In genomic region chr3:32484437-32484836, GRCh38 we compare ENCODE assay signal across 14 cellular contexts. TPM values are rescaled to one million over a fixed set of nuclear protein-coding genes. Genes with fewer than 3 reads are reported as not detected.
DNase-seq lines count a peak whose midpoint lies in the region; FAIRE-seq and TF ChIP-seq lines count a peak whose summit lies in the region.
"Had no signal": no experiment of that assay in that cellular context is flagged by ENCODE, and none has a peak within 500 bp of the region (broad histone marks: within the 10 kb centered on the region; RNA-seq: fewer than 3 reads in every experiment).

No MANE protein-coding gene starts in this region.

- no peaks in the 10 kb centered on the region for H3K9me3 Mint-ChIP-seq in activated naive CD8-positive, alpha-beta T cell treated with anti-CD3 and anti-CD28 coated beads for 36 hours

- no peak overlapping the region for H3K4me3 ChIP-seq in tibial artery
- no peak overlapping the region for H3K4me3 ChIP-seq in dorsolateral prefrontal cortex
- H3K4me3 ChIP-seq: SJCRH30 had no signal

- H3K27me3 ChIP-seq in tibial artery: no peaks in the 10 kb centered on the region
- no peaks in the 10 kb centered on the region for H3K27me3 ChIP-seq in dorsolateral prefrontal cortex
- H3K27me3 ChIP-seq: SJCRH30 had no signal

- peak overlapping the region; percentile 47 for H3K27ac Mint-ChIP-seq in activated naive CD8-positive, alpha-beta T cell treated with anti-CD3 and anti-CD28 coated beads for 36 hours

- no peaks in the 10 kb centered on the region for H3K9me3 ChIP-seq in tibial artery
- H3K9me3 ChIP-seq: SJCRH30 had no signal

- intact Hi-C loops in tibial artery (cut with DNase I; ENCODE audit: low total_unique reads) (no loop called here), dorsolateral prefrontal cortex (cut with DNase I) (no loop called here)

- peaks cover 49% of the 10 kb centered on the region for H3K36me3 Mint-ChIP-seq in activated naive CD8-positive, alpha-beta T cell treated with anti-CD3 and anti-CD28 coated beads for 36 hours

- peaks cover 7 to 33% (median 30%) of the 10 kb centered on the region in 3 donors for H3K36me3 ChIP-seq in tibial artery

- no peak for FAIRE-seq in GM12891 (lab: Jason Lieb, UNC)

- H3K27me3 Mint-ChIP-seq in activated naive CD8-positive, alpha-beta T cell treated with anti-CD3 and anti-CD28 coated beads for 36 hours: no peaks in the 10 kb centered on the region

- H3K4me1 ChIP-seq in tibial artery: peaks cover 0 to 24% (median 8%) of the 10 kb centered on the region in 4 donors
- H3K4me1 ChIP-seq: SJCRH30 had no signal

- H3K4me3 Mint-ChIP-seq in activated naive CD8-positive, alpha-beta T cell treated with anti-CD3 and anti-CD28 coated beads for 36 hours: no peak overlapping the region

- TF ChIP-seq CTCF in tibial artery (IDR thresholded peaks at IDR 0.05) (no peak), dorsolateral prefrontal cortex (IDR thresholded peaks at IDR 0.05 in 54 of 56, conservative IDR thresholded peaks at IDR 0.05 in 2 of 56; ENCODE audit: low read depth in 1 of 56, partially characterized antibody in 56 of 56) (no peak)

- H3K27ac ChIP-seq in tibial artery (no peak overlapping the region), dorsolateral prefrontal cortex (peak overlapping the region in 5 of 59 donors; percentile 2 to 38 (median 10))
- H3K27ac ChIP-seq: C4-2B, SJCRH30, WERI-Rb-1 had no signal

- DNase-seq in GM12891 (ENCODE audit: insufficient read length, low spot score): no peak
- peak; percentile 73 for DNase-seq in NAMALWA (ENCODE audit: low spot score)
- no peak for DNase-seq in activated naive CD8-positive, alpha-beta T cell treated with anti-CD3 and anti-CD28 coated beads for 36 hours
- DNase-seq in putamen (ENCODE audit: low spot score): peak; percentile 21
- DNase-seq in activated CD8-positive, alpha-beta memory T cell treated with anti-CD3 and anti-CD28 coated beads, Interleukin-2, amount 50 U/mL, for 4 hours: no peak
- no peak for DNase-seq in tibial artery
- DNase-seq in dorsolateral prefrontal cortex: no peak
- DNase-seq in AG08396 (ENCODE audit: low spot score): no peak
- DNase-seq: amniotic stem cell, dermis blood vessel endothelial cell, NCI-H774, SJCRH30 had no signal

- no peak for TF ChIP-seq POLR2A in GM12891 (IDR thresholded peaks at IDR 0.05; ENCODE audit: low read depth, low read length)

- peaks cover 25% of the 10 kb centered on the region for H3K4me1 Mint-ChIP-seq in activated naive CD8-positive, alpha-beta T cell treated with anti-CD3 and anti-CD28 coated beads for 36 hours

TF ChIP-seq in GM12891, 5 proteins besides CTCF, POLR2A, EP300 and RAD21:
- no peak for TF ChIP-seq TAF1 (IDR thresholded peaks at IDR 0.05; ENCODE audit: low read depth, low read length)
- TF ChIP-seq POLR2AphosphoS5 (IDR thresholded peaks at IDR 0.05; ENCODE audit: low read depth, low read length): no peak
- TF ChIP-seq SPI1 (IDR thresholded peaks at IDR 0.05; ENCODE audit: low read depth, low read length): peak; percentile 69
- TF ChIP-seq PAX5 (IDR thresholded peaks at IDR 0.05; ENCODE audit: insufficient read depth, low read length, severe bottlenecking): no peak
- no peak for TF ChIP-seq POU2F2 (IDR thresholded peaks at IDR 0.05; ENCODE audit: low read depth, low read length)

RNA-seq across cellular contexts. Expression of gene CMTM6, which starts 18.2 kb away (rescaled TPM):
- polyA plus RNA-seq in GM12891 (2012; ENCODE audit: low read depth, missing spikeins): 21.3 TPM
- total RNA-seq in activated naive CD8-positive, alpha-beta T cell treated with anti-CD3 and anti-CD28 coated beads for 36 hours: 10 to 100 TPM; 51.5 to 52.7 TPM
- 10 to 100 TPM in 73 of 120 experiments, 1 to 10 TPM in 47; 6.4 to 19.8 (median 10.5) TPM for total RNA-seq in dorsolateral prefrontal cortex

Comparison
In these comparisons a context has a peak if more than half of its experiments do, and no peak if none do; other contexts are left out.
1. DNase-seq: peak in NAMALWA (single experiment) and putamen (single experiment); none in GM12891 (single experiment), activated naive CD8-positive, alpha-beta T cell treated with anti-CD3 and anti-CD28 coated beads for 36 hours (single experiment), activated CD8-positive, alpha-beta memory T cell treated with anti-CD3 and anti-CD28 coated beads, Interleukin-2, amount 50 U/mL, for 4 hours (single experiment), tibial artery (0 of 2), dorsolateral prefrontal cortex (0 of 10) and AG08396 (single experiment).